Comparison of ENCODE assay signal across 9 cellular contexts in the genomic region with DNA sequence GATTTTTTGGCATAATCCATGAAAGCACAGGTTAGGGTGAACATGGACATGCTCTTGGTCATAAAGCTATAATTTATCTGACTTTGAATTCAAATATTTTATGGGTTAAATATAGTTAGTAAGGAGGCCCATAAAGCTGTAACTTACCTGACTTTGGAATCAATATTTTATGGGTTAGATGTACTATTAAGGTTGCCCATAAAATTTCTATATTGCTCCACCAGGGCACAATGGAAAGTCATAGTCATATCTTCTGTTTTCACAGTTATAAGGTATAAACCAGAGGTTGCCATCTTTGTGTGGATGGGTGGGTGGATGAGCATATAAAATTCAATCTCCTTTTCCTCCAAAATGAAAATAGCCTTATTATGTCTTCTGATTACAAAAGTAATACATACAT.
"Had no signal": no experiment of that assay in that cellular context is flagged by ENCODE, and none has a peak within 500 bp of the region (broad histone marks: within the 10 kb centered on the region; RNA-seq: fewer than 3 reads in every experiment).

No MANE protein-coding gene starts in this region.

- H3K27ac ChIP-seq: GM23248 had no signal

- ATAC-seq: GM23338, HCT116 had no signal

- H3K4me3 ChIP-seq: GM23248, GM23338, HAP-1 had no signal

- H3K9me3 ChIP-seq: HAP-1 had no signal

- H3K4me1 ChIP-seq: HAP-1 had no signal

- DNase-seq: GM23248, GOT3, H7, H9, HCEC 1CT, HFFc6 had no signal

- H3K36me3 ChIP-seq: HAP-1 had no signal
